In the genomic region with DNA sequence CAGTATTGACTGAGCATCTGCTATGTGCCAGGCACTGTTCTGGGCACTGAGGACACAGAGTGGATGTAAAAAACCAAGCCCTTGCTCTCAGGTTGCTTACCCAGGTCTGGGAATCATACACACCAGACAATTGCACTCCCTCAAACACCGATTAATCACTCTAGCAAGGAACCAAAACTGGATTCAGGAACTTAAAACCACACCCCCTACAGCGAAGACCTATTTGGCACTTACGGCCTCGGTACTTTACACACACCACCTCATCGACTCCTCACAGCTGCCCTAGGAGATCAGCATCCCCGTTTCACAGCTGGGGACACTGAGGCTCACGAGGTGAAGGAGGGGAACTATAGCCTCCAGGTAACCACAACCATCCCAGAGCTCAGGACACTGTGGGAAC, we compare ENCODE assay signal across 8 cellular contexts. TPM values are rescaled to one million over a fixed set of nuclear protein-coding genes. Genes with fewer than 3 reads are reported as not detected.
A peak's percentile ranks its signal among the peaks of the same experiment; 100 is the strongest.
DNase-seq lines count a peak whose midpoint lies in the region; ATAC-seq, FAIRE-seq and TF ChIP-seq lines count a peak whose summit lies in the region.

No MANE protein-coding gene starts in this region.

- no peaks in the 10 kb centered on the region for H3K36me3 Mint-ChIP-seq in MCF 10A (ENCODE audit: insufficient read depth, unreplicated experiment)

- H3K27me3 ChIP-seq in right cardiac atrium (ENCODE audit: control insufficient read depth, insufficient read depth) (no peaks in the 10 kb centered on the region), mesendoderm (ENCODE audit: insufficient read depth, low read length, poor library complexity) (no peaks in the 10 kb centered on the region)

- no peak overlapping the region for H3K18ac ChIP-seq in mesendoderm (ENCODE audit: low read length)

- intact Hi-C loops in right cardiac atrium (cut with DNase I) = loop anchor here in 2 of 4 donors (10.0 kb wide), 2 partner anchors 74 to 454 kb away; no protein-coding TSS in a partner anchor
- intact Hi-C loops in left cardiac atrium (cut with DNase I) = loop anchor here (2.0 to 10.0 kb wide), 2 partner anchors 74 kb away; no protein-coding TSS in a partner anchor
- intact Hi-C loops in MCF 10A (cut with micrococcal nuclease) = no loop called here

- no peak overlapping the region for H3K27ac Mint-ChIP-seq in MCF 10A (ENCODE audit: low read depth, unreplicated experiment)

- H3K79me2 ChIP-seq in mesendoderm (ENCODE audit: control insufficient read depth, insufficient read depth, low read length) = peaks cover 24% of the 10 kb centered on the region

- H3K56ac ChIP-seq in mesendoderm (ENCODE audit: low read length) = peak overlapping the region; percentile 92

- peak overlapping the region; percentile 92 for H2AK5ac ChIP-seq in mesendoderm (ENCODE audit: low read length)

- peak overlapping the region; percentile 74 for H3K23ac ChIP-seq in mesendoderm (ENCODE audit: low read length)

- no peak overlapping the region for H2BK5ac ChIP-seq in mesendoderm (ENCODE audit: low read length)

- H3K4me2 ChIP-seq in mesendoderm (ENCODE audit: low read length) = peak overlapping the region; percentile 100

- CTCF ChIA-PET in MCF 10A (lab: Yijun Ruan, JAX) = interaction anchor here (0.6 to 4.6 kb wide), 5 partner anchors 11 to 74 kb away, joined by 3 to 23 read pairs (median 4); no protein-coding TSS in a partner anchor

- H3K4ac ChIP-seq in mesendoderm (ENCODE audit: low read depth, low read length) = no peak overlapping the region

- no peak overlapping the region for H2BK15ac ChIP-seq in mesendoderm (replicated peaks; ENCODE audit: low read depth)

- no TSS peak for BruUV-seq in MCF 10A (replicated peaks; lab: Mats Ljungman, UMichigan)

- H3K4me1 Mint-ChIP-seq in MCF 10A (ENCODE audit: insufficient read depth, unreplicated experiment) = peaks cover 44% of the 10 kb centered on the region

- WGBS in right cardiac atrium = 70% methylated on average over 7 of the region's 7 CpGs
- WGBS in mesendoderm (ENCODE audit: extremely low coverage, insufficient coverage, low lambda C conversion rate) = no CpG with 5 or more reads among the region's 7 CpGs
- 57% methylated on average over 7 of the region's 7 CpGs for WGBS in urinary bladder

- no peak for DNase-seq in right cardiac atrium
- no peak for DNase-seq in left cardiac atrium
- no peak for DNase-seq in MCF 10A (ENCODE audit: unreplicated experiment)
- DNase-seq in mesendoderm = no peak
- no peak for DNase-seq in NCI-H510A treated with DMSO at 0.1 percent for 48 hours (lab: John Stamatoyannopoulos, UW)
- no peak for DNase-seq in NCI-H187 (lab: John Stamatoyannopoulos, UW)
- DNase-seq in urothelium cell line (ENCODE audit: low spot score) = no peak

- H4K8ac ChIP-seq in mesendoderm (ENCODE audit: low read depth, low read length) = no peak overlapping the region

- no peak for FAIRE-seq in urothelium cell line (lab: Jason Lieb, UNC)

- ATAC-seq in right cardiac atrium = no peak
- no peak for ATAC-seq in left cardiac atrium

- no peak overlapping the region for H3K27ac ChIP-seq in right cardiac atrium (ENCODE audit: low read length)
- H3K27ac ChIP-seq in mesendoderm (ENCODE audit: low read depth, low read length) = no peak overlapping the region
- H3K27ac ChIP-seq in urinary bladder (ENCODE audit: low read depth) = peak overlapping the region; percentile 42

- no peaks in the 10 kb centered on the region for H3K9me3 ChIP-seq in right cardiac atrium (ENCODE audit: control insufficient read depth, low read length)

- no peak for TF ChIP-seq CTCF in MCF 10A (IDR thresholded peaks at IDR 0.05; ENCODE audit: unreplicated experiment)

- peak overlapping the region; percentile 73 for H3K9ac ChIP-seq in mesendoderm (ENCODE audit: low read length)

- no peaks in the 10 kb centered on the region for H3K9me3 Mint-ChIP-seq in MCF 10A (ENCODE audit: unreplicated experiment)

- peaks cover 15% of the 10 kb centered on the region for H3K79me1 ChIP-seq in mesendoderm (ENCODE audit: low read length)

- H4K5ac ChIP-seq in mesendoderm (ENCODE audit: low read length) = no peak overlapping the region

- H2BK120ac ChIP-seq in mesendoderm (ENCODE audit: low read depth, low read length) = no peak overlapping the region

- H3K36me3 ChIP-seq in mesendoderm (ENCODE audit: control insufficient read depth, insufficient read depth, low read length) = no peaks in the 10 kb centered on the region
- no peaks in the 10 kb centered on the region for H3K36me3 ChIP-seq in urinary bladder (ENCODE audit: insufficient read depth)

- no peaks in the 10 kb centered on the region for H3K27me3 Mint-ChIP-seq in MCF 10A (ENCODE audit: insufficient read depth, unreplicated experiment)

- POLR2A ChIA-PET in MCF 10A (lab: Yijun Ruan, JAX) = interaction anchor here (1.6 to 1.7 kb wide), 2 partner anchors 9 to 22 kb away, joined by 7 to 10 read pairs; a partner anchor contains a TSS

- peaks cover 10% of the 10 kb centered on the region for H3K4me1 ChIP-seq in right cardiac atrium (ENCODE audit: control insufficient read depth, insufficient read depth, low read length)
- H3K4me1 ChIP-seq in mesendoderm (ENCODE audit: control insufficient read depth, low read depth, low read length) = peaks cover 20% of the 10 kb centered on the region
- H3K4me1 ChIP-seq in urinary bladder (ENCODE audit: insufficient read depth) = no peaks in the 10 kb centered on the region

- H3K4me3 ChIP-seq in right cardiac atrium (ENCODE audit: low read length) = peak overlapping the region; percentile 66
- H3K4me3 ChIP-seq in mesendoderm (ENCODE audit: low read length) = no peak overlapping the region
- peak overlapping the region; percentile 66 for H3K4me3 ChIP-seq in urinary bladder (ENCODE audit: low read depth, low read length)

- peak overlapping the region; percentile 96 for H3K4me3 Mint-ChIP-seq in MCF 10A (ENCODE audit: unreplicated experiment)

RNA-seq across cellular contexts. Expression of a gene that starts 1.6 kb away (rescaled TPM):
- 10 to 100 TPM; 20.5 to 26.8 (median 22.3) TPM for total RNA-seq in right cardiac atrium
- polyA plus RNA-seq in right cardiac atrium = 20.7 TPM
- total RNA-seq in left cardiac atrium = 10 to 100 TPM; 22.7 to 28.5 TPM
- 37.2 and 53.3 TPM in 2 replicates for total RNA-seq in MCF 10A (2022)
- 65.1 TPM for polyA plus RNA-seq in mesendoderm (2013, experiment 1 of 2)
- polyA plus RNA-seq in mesendoderm (2013, experiment 2 of 2) = 63.6 TPM
- total RNA-seq in urinary bladder = 60.2 TPM
- 26.0 TPM for polyA plus RNA-seq in urinary bladder

RNA-seq across cellular contexts. Expression of a gene that starts 21.3 kb away (rescaled TPM):
- 10 to 100 TPM in 3 of 4 donors, 1 to 10 TPM in 1; 7.1 to 13.5 (median 10.3) TPM for total RNA-seq in right cardiac atrium
- 10.1 TPM for polyA plus RNA-seq in right cardiac atrium
- 10 to 100 TPM; 10.9 to 11.5 TPM for total RNA-seq in left cardiac atrium
- total RNA-seq in MCF 10A (2022) = 26.4 and 36.3 TPM in 2 replicates
- polyA plus RNA-seq in mesendoderm (2013, experiment 1 of 2) = 19.5 TPM
- polyA plus RNA-seq in mesendoderm (2013, experiment 2 of 2) = 19.1 TPM
- total RNA-seq in urinary bladder = 10.3 TPM
- polyA plus RNA-seq in urinary bladder = 15.5 TPM

RNA-seq across cellular contexts. Expression of a gene that starts 45.6 kb away (rescaled TPM):
- total RNA-seq in right cardiac atrium (1 to 10 TPM; 1.1 to 1.4 (median 1.2) TPM), left cardiac atrium (1 to 10 TPM; 1.0 to 1.2 TPM), MCF 10A (2022) (0.09 and 0.15 TPM in 2 replicates), urinary bladder (0.90 TPM)
- polyA plus RNA-seq in right cardiac atrium (0.57 TPM), urinary bladder (1.2 TPM)
- 1.2 TPM for polyA plus RNA-seq in mesendoderm (2013, experiment 1 of 2)
- polyA plus RNA-seq in mesendoderm (2013, experiment 2 of 2) = 1.2 TPM
